In genomic region chr4:112038861-112039260, GRCh38 we compare ENCODE assay signal across 23 cellular contexts.
DNase-seq lines count a peak whose midpoint lies in the region; ATAC-seq, FAIRE-seq and TF ChIP-seq lines count a peak whose summit lies in the region.
"Had no signal": no experiment of that assay in that cellular context is flagged by ENCODE, and none has a peak within 500 bp of the region (broad histone marks: within the 10 kb centered on the region; RNA-seq: fewer than 3 reads in every experiment).

No MANE protein-coding gene starts in this region.

- H3K9me1 ChIP-seq in keratinocyte (ENCODE audit: control insufficient read depth, extremely low read depth, insufficient read depth, low read length), result no peaks in the 10 kb centered on the region

- H3K79me2 ChIP-seq in keratinocyte (ENCODE audit: control insufficient read depth, insufficient read depth, low read length), result no peaks in the 10 kb centered on the region

- ATAC-seq in HG02588 (IDR thresholded peaks at IDR 0.05; ENCODE audit: unreplicated experiment) (no peak), omental fat pad (ENCODE audit: low FRiP score) (no peak), GM18498 (IDR thresholded peaks at IDR 0.05; ENCODE audit: unreplicated experiment) (no peak)
- ATAC-seq: activated CD8-positive, alpha-beta T cell treated with anti-CD3 and anti-CD28 coated beads for 36 hours; activated T-cell treated with anti-CD3 and anti-CD28 coated beads, Interleukin-2, amount 50 U/mL, for 4 hours; left cardiac atrium had no signal

- no peaks in the 10 kb centered on the region for H4K20me1 ChIP-seq in keratinocyte (ENCODE audit: control insufficient read depth, extremely low read depth, insufficient read depth, low read length)

- no peaks in the 10 kb centered on the region for H3K9me3 Mint-ChIP-seq in nephron progenitor cell
- H3K9me3 Mint-ChIP-seq: activated CD8-positive, alpha-beta T cell treated with anti-CD3 and anti-CD28 coated beads for 36 hours; activated naive CD4-positive, alpha-beta T cell treated with anti-CD3 and anti-CD28 coated beads, Interleukin-2, amount 10 ng/mL, durations not matched to agents 7 days and 5 days; activated T-cell treated with anti-CD3 and anti-CD28 coated beads, Interleukin-2, amount 50 U/mL, for 4 hours; nephron had no signal

- TF ChIP-seq CTCF in astrocyte of the spinal cord (IDR thresholded peaks at IDR 0.05; ENCODE audit: low read depth, low read length) (no peak), keratinocyte (optimal IDR thresholded peaks at IDR 0.05 in 1 of 3, IDR thresholded peaks at IDR 0.05 in 1 of 3, conservative IDR thresholded peaks at IDR 0.05 in 1 of 3; ENCODE audit: extremely low read depth in 1 of 3, insufficient read depth in 2 of 3, low read length in 3 of 3) (no peak), omental fat pad (IDR thresholded peaks at IDR 0.05) (no peak), nephron progenitor cell (IDR thresholded peaks at IDR 0.05) (no peak)

- H3K27me3 Mint-ChIP-seq in nephron progenitor cell (ENCODE audit: low read depth, poor library complexity), result no peaks in the 10 kb centered on the region
- H3K27me3 Mint-ChIP-seq: activated naive CD4-positive, alpha-beta T cell treated with anti-CD3 and anti-CD28 coated beads, Interleukin-2, amount 10 ng/mL, durations not matched to agents 7 days and 5 days had no signal

- in situ Hi-C loops in astrocyte of the spinal cord (cut with HindIII; ENCODE audit: low sequenced_read_pairs), result no loop called here

- H2AFZ ChIP-seq in keratinocyte (ENCODE audit: control insufficient read depth, low read length), result no peak overlapping the region

- H3K27me3 ChIP-seq in keratinocyte (ENCODE audit: control insufficient read depth, extremely low read depth, insufficient read depth, low read length), result no peaks in the 10 kb centered on the region
- H3K27me3 ChIP-seq: ascending aorta, suprapubic skin had no signal

- FAIRE-seq in keratinocyte (lab: Jason Lieb, UNC), result peak; percentile 20
- FAIRE-seq: GM12892, HTR-8/SVneo had no signal

- no peak overlapping the region for H3K27ac Mint-ChIP-seq in nephron progenitor cell
- H3K27ac Mint-ChIP-seq: activated CD8-positive, alpha-beta T cell treated with anti-CD3 and anti-CD28 coated beads for 36 hours; activated naive CD4-positive, alpha-beta T cell treated with anti-CD3 and anti-CD28 coated beads, Interleukin-2, amount 10 ng/mL, durations not matched to agents 7 days and 5 days; nephron had no signal

- no peaks in the 10 kb centered on the region for H3K9me3 ChIP-seq in keratinocyte (ENCODE audit: control insufficient read depth, low read depth, low read length)
- H3K9me3 ChIP-seq: ascending aorta, SJSA1, suprapubic skin had no signal

- no peak overlapping the region for H3K4me3 Mint-ChIP-seq in nephron progenitor cell
- H3K4me3 Mint-ChIP-seq: activated CD8-positive, alpha-beta T cell treated with anti-CD3 and anti-CD28 coated beads for 36 hours; activated naive CD4-positive, alpha-beta T cell treated with anti-CD3 and anti-CD28 coated beads, Interleukin-2, amount 10 ng/mL, durations not matched to agents 7 days and 5 days; activated T-cell treated with anti-CD3 and anti-CD28 coated beads, Interleukin-2, amount 50 U/mL, for 4 hours; nephron had no signal

- H3K4me1 Mint-ChIP-seq in nephron progenitor cell, result peaks cover 6% of the 10 kb centered on the region
- H3K4me1 Mint-ChIP-seq: activated naive CD4-positive, alpha-beta T cell treated with anti-CD3 and anti-CD28 coated beads, Interleukin-2, amount 10 ng/mL, durations not matched to agents 7 days and 5 days; nephron had no signal

- H3K9ac ChIP-seq in keratinocyte (ENCODE audit: control insufficient read depth, extremely low read depth, insufficient read depth, low read length), result no peak overlapping the region

- dilution Hi-C loops in keratinocyte (cut with MboI; ENCODE audit: extremely low pct_ligation_motif_present, low sequenced_read_pairs), result no loop called here

- H3K36me3 ChIP-seq in keratinocyte (ENCODE audit: control insufficient read depth in 2 of 2, extremely low read depth in 1 of 2, insufficient read depth in 2 of 2, low read length in 2 of 2), result no peaks in the 10 kb centered on the region
- H3K36me3 ChIP-seq: ascending aorta, SJSA1, suprapubic skin had no signal

- H3K4me3 ChIP-seq in astrocyte of the spinal cord (ENCODE audit: low read depth, low read length), result no peak overlapping the region
- H3K4me3 ChIP-seq in keratinocyte (ENCODE audit: control insufficient read depth in 2 of 3, extremely low read depth in 1 of 3, insufficient read depth in 2 of 3, low read depth in 1 of 3, low read length in 3 of 3), result no peak overlapping the region
- H3K4me3 ChIP-seq: ascending aorta, SJSA1, suprapubic skin had no signal

- H3K4me2 ChIP-seq in keratinocyte (ENCODE audit: control insufficient read depth, extremely low read depth, insufficient read depth, low read depth, low read length), result no peak overlapping the region

- H3K4me1 ChIP-seq in keratinocyte (ENCODE audit: control insufficient read depth, extremely low read depth, insufficient read depth, low read length), result no peaks in the 10 kb centered on the region
- H3K4me1 ChIP-seq: ascending aorta, SJSA1, suprapubic skin had no signal

- H3K36me3 Mint-ChIP-seq in nephron progenitor cell (ENCODE audit: low read depth), result no peaks in the 10 kb centered on the region
- H3K36me3 Mint-ChIP-seq: activated naive CD4-positive, alpha-beta T cell treated with anti-CD3 and anti-CD28 coated beads, Interleukin-2, amount 10 ng/mL, durations not matched to agents 7 days and 5 days had no signal

- H3K27ac ChIP-seq in keratinocyte (ENCODE audit: control insufficient read depth, insufficient read depth, low read length), result no peak overlapping the region
- H3K27ac ChIP-seq: ascending aorta, SJSA1, suprapubic skin had no signal

- DNase-seq in Daoy (ENCODE audit: low read depth) (peak; percentile 5), M059J (ENCODE audit: low read depth) (peak; percentile 83), astrocyte of the spinal cord (ENCODE audit: low read depth, low spot score) (peak; percentile 64), keratinocyte (ENCODE audit: low read depth, low spot score) (no peak), omental fat pad (ENCODE audit: low spot score) (no peak), nephron progenitor cell (no peak)
- DNase-seq: ACHN; activated CD8-positive, alpha-beta T cell treated with anti-CD3 and anti-CD28 coated beads for 36 hours; activated naive CD4-positive, alpha-beta T cell treated with anti-CD3 and anti-CD28 coated beads, Interleukin-2, amount 10 ng/mL, durations not matched to agents 7 days and 5 days; activated T-cell treated with anti-CD3 and anti-CD28 coated beads, Interleukin-2, amount 50 U/mL, for 4 hours; cortex of kidney; left cardiac atrium; NCI-H1436 treated with DMSO at 0.1 percent for 48 hours; NCI-H2171 treated with DMSO at 0.1 percent for 48 hours; NCI-H748 treated with DMSO at 0.1 percent for 48 hours had no signal

Comparison
In these comparisons a context has a peak if more than half of its experiments do, and no peak if none do; other contexts are left out.
1. DNase-seq: peak in Daoy (single experiment), M059J (single experiment) and astrocyte of the spinal cord (single experiment); none in keratinocyte (single experiment), omental fat pad (single experiment) and nephron progenitor cell (single experiment).